10 cellular contexts compared by ENCODE assay signal in the genomic region with DNA sequence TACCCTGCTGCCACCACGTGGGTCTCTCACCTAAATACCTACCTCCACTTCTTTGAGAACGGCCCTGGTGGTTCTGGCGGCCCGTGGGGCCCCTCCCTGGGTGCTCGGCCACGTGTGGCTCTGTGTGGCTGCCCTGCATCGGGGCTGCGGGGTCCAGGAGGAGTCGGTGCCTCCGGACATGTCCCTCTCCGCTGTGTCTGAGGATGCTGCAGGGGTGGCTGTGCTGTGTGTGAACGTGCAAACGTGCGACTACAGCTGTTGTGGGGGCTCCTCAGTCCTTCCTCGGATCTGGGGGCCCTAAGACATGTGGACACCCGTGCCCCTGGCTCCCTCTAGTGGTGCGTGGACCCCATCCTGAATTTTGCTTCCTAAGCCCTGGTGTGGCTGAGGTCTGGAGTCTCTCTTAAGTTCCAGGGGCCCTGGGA.
DNase-seq lines count a peak whose midpoint lies in the region; ATAC-seq and TF ChIP-seq lines count a peak whose summit lies in the region.
"Had no signal": no experiment of that assay in that cellular context is flagged by ENCODE, and none has a peak within 500 bp of the region (broad histone marks: within the 10 kb centered on the region; RNA-seq: fewer than 3 reads in every experiment).

No MANE protein-coding gene starts in this region.

- TF ChIP-seq POLR2A in NB4 (IDR thresholded peaks at IDR 0.05; ENCODE audit: extremely low read depth, insufficient read length) (no peak), gastrocnemius medialis (IDR thresholded peaks at IDR 0.05) (no peak)

- H3K4me3 ChIP-seq in NB4 (ENCODE audit: low read depth, low read length) (no peak overlapping the region), fibroblast of villous mesenchyme (ENCODE audit: low read depth, low read length) (no peak overlapping the region), gastrocnemius medialis (no peak overlapping the region)
- H3K4me3 ChIP-seq: vagina had no signal

- in situ Hi-C loops in GM13976 (cut with MboI; ENCODE audit: low sequenced_read_pairs, unreplicated experiment) = loop anchor here (25.0 kb wide), 1 partner anchor 694 kb away; a partner anchor contains a TSS
- in situ Hi-C loops in gastrocnemius medialis (cut with MboI; ENCODE audit: low sequenced_read_pairs in 4 of 4) = loop anchor here (5.0 to 25.0 kb wide), 8 partner anchors 142 to 924 kb away; no protein-coding TSS in a partner anchor

- no peak for TF ChIP-seq CTCF in GM13976 (IDR thresholded peaks at IDR 0.05; ENCODE audit: borderline replicate concordance, control extremely low read depth, extremely low read depth, insufficient read depth, missing control alignments)
- TF ChIP-seq CTCF in NB4 (IDR thresholded peaks at IDR 0.05; ENCODE audit: low read depth, low read length) = peak; percentile 31
- TF ChIP-seq CTCF in fibroblast of villous mesenchyme (IDR thresholded peaks at IDR 0.05; ENCODE audit: insufficient read depth, low read depth, low read length) = peak; percentile 12
- peak; percentile 38 to 67 (median 57) for TF ChIP-seq CTCF in gastrocnemius medialis (IDR thresholded peaks at IDR 0.05 in 4 of 5, conservative IDR thresholded peaks at IDR 0.05 in 1 of 5)

- H3K4me1 ChIP-seq in gastrocnemius medialis = peaks cover 56 to 66% of the 10 kb centered on the region in 2 donors
- H3K4me1 ChIP-seq: parathyroid adenoma had no signal

- peak overlapping the region; percentile 95 to 98 (median 98) for H3K27ac ChIP-seq in gastrocnemius medialis
- H3K27ac ChIP-seq: parathyroid adenoma, vagina had no signal

- H3K9me3 ChIP-seq in gastrocnemius medialis = no peaks in the 10 kb centered on the region
- H3K9me3 ChIP-seq: vagina had no signal

- DNase-seq in GM13976 (ENCODE audit: low spot score) = peak; percentile 58
- DNase-seq in NB4 (ENCODE audit: low read depth) = peak; percentile 43
- no peak for DNase-seq in fibroblast of villous mesenchyme (ENCODE audit: low read depth)
- peak in 1 of 2 donors; percentile 75 for DNase-seq in gastrocnemius medialis
- DNase-seq in ureter (ENCODE audit: low spot score) = no peak
- no peak for DNase-seq in NCI-H1436 treated with DMSO at 0.1 percent for 48 hours (lab: John Stamatoyannopoulos, UW)
- DNase-seq in NCI-H1436 (lab: John Stamatoyannopoulos, UW) = no peak
- DNase-seq: SIG-M5 had no signal

- no peak for ATAC-seq in gastrocnemius medialis

- no peaks in the 10 kb centered on the region for H3K36me3 ChIP-seq in gastrocnemius medialis
- H3K36me3 ChIP-seq: vagina had no signal

- intact Hi-C loops in gastrocnemius medialis (cut with DNase I; ENCODE audit: low total_unique reads) = loop anchor here (5.0 kb wide), 1 partner anchor 809 kb away; no protein-coding TSS in a partner anchor

- H3K27me3 ChIP-seq in gastrocnemius medialis = no peaks in the 10 kb centered on the region
- H3K27me3 ChIP-seq: vagina had no signal

Comparison
In these comparisons a context has a peak if more than half of its experiments do, and no peak if none do; other contexts are left out.
1. DNase-seq: peak in GM13976 (single experiment) and NB4 (single experiment); none in fibroblast of villous mesenchyme (single experiment), ureter (single experiment), NCI-H1436 treated with DMSO at 0.1 percent for 48 hours (single experiment) and NCI-H1436 (single experiment).